ENCODE assay signal across 1 cellular context in genomic region chrY:12681535-12681934, GRCh38.
TF ChIP-seq lines count a peak whose summit lies in the region.

No MANE protein-coding gene starts in this region.

TF ChIP-seq in GM23338, 12 proteins besides CTCF, POLR2A, EP300 and RAD21 (continued from another document):
- TF ChIP-seq ZNF462 (CRISPR knock-in tag; IDR thresholded peaks at IDR 0.05) (no peak), EZH2phosphoT487 (IDR thresholded peaks at IDR 0.05; ENCODE audit: unreplicated experiment) (no peak), NANOG (IDR thresholded peaks at IDR 0.05; ENCODE audit: borderline replicate concordance) (no peak), EZH2 (IDR thresholded peaks at IDR 0.05; ENCODE audit: low read depth, unreplicated experiment) (no peak), STAT1 (IDR thresholded peaks at IDR 0.05; ENCODE audit: unreplicated experiment) (no peak)
